ENCODE assay signal across 17 cellular contexts in the genomic region with DNA sequence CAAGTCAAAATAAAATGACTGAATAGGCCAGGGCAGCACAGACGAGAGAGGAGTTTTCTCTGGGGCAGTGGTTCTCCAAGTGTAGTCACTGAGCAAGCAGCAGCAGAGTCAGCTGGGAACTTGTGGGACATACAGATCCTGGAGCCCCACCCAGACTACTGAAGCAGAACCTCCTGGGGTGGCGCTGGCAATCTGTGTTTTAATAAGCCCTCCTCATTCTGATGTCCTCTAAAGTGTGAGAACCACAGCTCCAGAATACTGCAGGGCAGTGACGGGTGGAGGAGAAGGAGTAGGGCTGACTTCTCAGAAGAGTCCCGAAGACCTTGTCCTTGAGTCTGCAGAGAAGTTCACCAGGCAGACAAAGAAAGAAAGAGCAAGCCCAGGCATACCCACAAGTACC.
"Had no signal": no experiment of that assay in that cellular context is flagged by ENCODE, and none has a peak within 500 bp of the region (broad histone marks: within the 10 kb centered on the region; RNA-seq: fewer than 3 reads in every experiment).

No MANE protein-coding gene starts in this region.

- H3K27ac ChIP-seq: dorsolateral prefrontal cortex, prostate gland, right lobe of liver, suprapubic skin, uterus had no signal

- H3K4me1 ChIP-seq: prostate gland, right lobe of liver, suprapubic skin, uterus had no signal

- H3K4me3 ChIP-seq: dorsolateral prefrontal cortex, lung, prostate gland, right lobe of liver, suprapubic skin, uterus had no signal

- H3K27me3 ChIP-seq: dorsolateral prefrontal cortex, right lobe of liver, suprapubic skin, uterus had no signal

- DNase-seq: activated CD4-positive, alpha-beta T cell treated with anti-CD3 and anti-CD28 coated beads, Interleukin-2, amount 50 U/mL, for 48 hours; activated gamma-delta T cell treated with Interleukin-2 at 50 U/mL for 16 hours; activated naive CD8-positive, alpha-beta T cell treated with anti-CD3 and anti-CD28 coated beads, Interleukin-2, amount 10 ng/mL, durations not matched to agents 7 days and 5 days; activated T-cell treated with anti-CD3 and anti-CD28 coated beads, Interleukin-2, amount 50 U/mL, for 48 hours; anterior cingulate cortex; dorsolateral prefrontal cortex; hypothalamus; kidney glomerular epithelial cell; right lobe of liver; stimulated activated CD4-positive, alpha-beta T cell treated with anti-CD3 and anti-CD28 coated beads, Interleukin-12 subunit alpha, Interleukin-12 subunit beta, amount 100 ng/mL, for 4 hours; stimulated activated naive CD4-positive, alpha-beta T cell; uterus had no signal

- ATAC-seq: activated CD4-positive, CD25-positive, alpha-beta regulatory T cell treated with anti-CD3 and anti-CD28 coated beads, Interleukin-2, amount 50 U/mL, for 24 hours; natural killer cell treated with Interleukin-12 subunit alpha and Interleukin-12 subunit beta and Interleukin-15 and Interleukin-18, amount 100 ng/mL, for 72 hours; right lobe of liver had no signal

- H3K36me3 ChIP-seq: prostate gland, right lobe of liver, suprapubic skin, uterus had no signal

- H3K9me3 ChIP-seq: prostate gland, right lobe of liver, suprapubic skin, uterus had no signal
